10 cellular contexts compared by ENCODE assay signal in genomic region chr14:104393898-104394605, GRCh38.
A peak's percentile ranks its signal among the peaks of the same experiment; 100 is the strongest.
DNase-seq lines count a peak whose midpoint lies in the region; ATAC-seq, FAIRE-seq and TF ChIP-seq lines count a peak whose summit lies in the region.
"Had no signal": no experiment of that assay in that cellular context is flagged by ENCODE, and none has a peak within 500 bp of the region (broad histone marks: within the 10 kb centered on the region; RNA-seq: fewer than 3 reads in every experiment).

No MANE protein-coding gene starts in this region.

- H3K4me1 ChIP-seq in GM23338 (ENCODE audit: insufficient read depth): no peaks in the 10 kb centered on the region
- H3K4me1 ChIP-seq: ascending aorta, pancreas had no signal

- no peaks in the 10 kb centered on the region for H3K27me3 Mint-ChIP-seq in activated CD4-positive, alpha-beta T cell treated with anti-CD3 and anti-CD28 coated beads, Interleukin-2, amount 10 ng/mL, durations not matched to agents 7 days and 5 days
- H3K27me3 Mint-ChIP-seq in GM23338 (ENCODE audit: insufficient read depth, low read depth, poor library complexity): peaks cover 13% of the 10 kb centered on the region

- no peaks in the 10 kb centered on the region for H3K79me2 ChIP-seq in GM23338 (replicated peaks; ENCODE audit: insufficient read depth)

- ATAC-seq in HG02798 (IDR thresholded peaks at IDR 0.05; ENCODE audit: poor library complexity, unreplicated experiment): no peak
- no peak for ATAC-seq in GM23338
- no peak for ATAC-seq in GM21528 (IDR thresholded peaks at IDR 0.05; ENCODE audit: low FRiP score, unreplicated experiment)
- ATAC-seq: pancreas had no signal

- H3K36me3 Mint-ChIP-seq in activated CD4-positive, alpha-beta T cell treated with anti-CD3 and anti-CD28 coated beads, Interleukin-2, amount 10 ng/mL, durations not matched to agents 7 days and 5 days (ENCODE audit: low read depth): peaks cover 9% of the 10 kb centered on the region
- H3K36me3 Mint-ChIP-seq in GM23338 (ENCODE audit: low read depth): peaks cover 26% of the 10 kb centered on the region

- H3K27me3 ChIP-seq in GM23338 (ENCODE audit: insufficient read depth): no peaks in the 10 kb centered on the region
- H3K27me3 ChIP-seq: ascending aorta, pancreas had no signal

- H3K4me3 ChIP-seq in fibroblast of villous mesenchyme (ENCODE audit: low read depth, low read length): no peak overlapping the region
- no peak overlapping the region for H3K4me3 ChIP-seq in GM23338
- H3K4me3 ChIP-seq: ascending aorta, pancreas had no signal

- peak overlapping the region; percentile 97 for H3K27ac Mint-ChIP-seq in activated CD4-positive, alpha-beta T cell treated with anti-CD3 and anti-CD28 coated beads, Interleukin-2, amount 10 ng/mL, durations not matched to agents 7 days and 5 days
- no peak overlapping the region for H3K27ac Mint-ChIP-seq in GM23338

- H3K4me2 ChIP-seq in GM23338: no peak overlapping the region

- H2AFZ ChIP-seq in GM23338: no peak overlapping the region

- H3K9me2 ChIP-seq in GM23338 (ENCODE audit: insufficient read depth): no peaks in the 10 kb centered on the region

- no peaks in the 10 kb centered on the region for H4K20me1 ChIP-seq in GM23338 (replicated peaks; ENCODE audit: insufficient read depth)

- POLR2A ChIA-PET in activated CD4-positive, alpha-beta T cell treated with anti-CD3 and anti-CD28 coated beads, Interleukin-2, amount 10 ng/mL, durations not matched to agents 7 days and 5 days (lab: Charles Lee): no interaction called here

- DNase-seq in GM19239 (ENCODE audit: insufficient read length, low spot score) (peak; percentile 55), fibroblast of villous mesenchyme (ENCODE audit: low read depth) (peak; percentile 3), GM23338 (ENCODE audit: low spot score) (no peak), MV-4-11 (lab: John Stamatoyannopoulos, UW) (no peak)
- DNase-seq in activated CD4-positive, alpha-beta T cell treated with anti-CD3 and anti-CD28 coated beads, Interleukin-2, amount 10 ng/mL, durations not matched to agents 7 days and 5 days: peak; percentile 83
- peak in 2 of 3 experiments; percentile 23 to 52 for DNase-seq in stimulated activated CD4-positive, alpha-beta T cell treated with anti-CD3 and anti-CD28 coated beads, TNF-alpha, amount 100 ng/mL, for 24 hours (ENCODE audit: low read depth in 3 of 3)

- peak overlapping the region; percentile 40 for H3K4me3 Mint-ChIP-seq in activated CD4-positive, alpha-beta T cell treated with anti-CD3 and anti-CD28 coated beads, Interleukin-2, amount 10 ng/mL, durations not matched to agents 7 days and 5 days
- no peak overlapping the region for H3K4me3 Mint-ChIP-seq in GM23338

- no peaks in the 10 kb centered on the region for H3K36me3 ChIP-seq in GM23338 (ENCODE audit: insufficient read depth)
- H3K36me3 ChIP-seq: ascending aorta, pancreas had no signal

- CTCF ChIA-PET in activated CD4-positive, alpha-beta T cell treated with anti-CD3 and anti-CD28 coated beads, Interleukin-2, amount 10 ng/mL, durations not matched to agents 7 days and 5 days (lab: Charles Lee): interaction anchor here (0.9 kb wide), 1 partner anchor 12 kb away, joined by 3 read pairs; no protein-coding TSS in a partner anchor

- peaks cover 20% of the 10 kb centered on the region for H3K9me3 Mint-ChIP-seq in activated CD4-positive, alpha-beta T cell treated with anti-CD3 and anti-CD28 coated beads, Interleukin-2, amount 10 ng/mL, durations not matched to agents 7 days and 5 days
- peaks cover 27% of the 10 kb centered on the region for H3K9me3 Mint-ChIP-seq in GM23338

- H3F3A ChIP-seq in GM23338 (replicated peaks; ENCODE audit: low read depth): no peaks in the 10 kb centered on the region

- FAIRE-seq in GM19239 (lab: Jason Lieb, UNC): peak; percentile 14
- FAIRE-seq: pancreas had no signal

- TF ChIP-seq CTCF in fibroblast of villous mesenchyme (IDR thresholded peaks at IDR 0.05; ENCODE audit: insufficient read depth, low read depth, low read length) (no peak), GM23338 (conservative IDR thresholded peaks at IDR 0.05; ENCODE audit: low read depth in 2 of 2) (no peak)

- no peak overlapping the region for H3K27ac ChIP-seq in GM23338 (ENCODE audit: low read depth)
- H3K27ac ChIP-seq: ascending aorta, pancreas had no signal

- peaks cover 62% of the 10 kb centered on the region for H3K4me1 Mint-ChIP-seq in activated CD4-positive, alpha-beta T cell treated with anti-CD3 and anti-CD28 coated beads, Interleukin-2, amount 10 ng/mL, durations not matched to agents 7 days and 5 days
- H3K4me1 Mint-ChIP-seq in GM23338: peaks cover 8% of the 10 kb centered on the region

TF ChIP-seq in GM23338, 12 proteins besides CTCF, POLR2A, EP300 and RAD21 (continues in another document):
- no peak for TF ChIP-seq POLR2AphosphoS5 (IDR thresholded peaks at IDR 0.05; ENCODE audit: low read depth)
- TF ChIP-seq ZNF462 (CRISPR knock-in tag; IDR thresholded peaks at IDR 0.05): no peak
- TF ChIP-seq CREB1 (CRISPR knock-in tag; IDR thresholded peaks at IDR 0.05; ENCODE audit: low read depth): no peak
- TF ChIP-seq ZNF114 (CRISPR knock-in tag; IDR thresholded peaks at IDR 0.05): no peak
- no peak for TF ChIP-seq NANOG (IDR thresholded peaks at IDR 0.05; ENCODE audit: borderline replicate concordance)
- no peak for TF ChIP-seq EZH2phosphoT487 (IDR thresholded peaks at IDR 0.05; ENCODE audit: unreplicated experiment)

Comparison
In these comparisons a context has a peak if more than half of its experiments do, and no peak if none do; other contexts are left out.
1. DNase-seq: peak in GM19239 (single experiment), activated CD4-positive, alpha-beta T cell treated with anti-CD3 and anti-CD28 coated beads, Interleukin-2, amount 10 ng/mL, durations not matched to agents 7 days and 5 days (single experiment), fibroblast of villous mesenchyme (single experiment) and stimulated activated CD4-positive, alpha-beta T cell treated with anti-CD3 and anti-CD28 coated beads, TNF-alpha, amount 100 ng/mL, for 24 hours (2 of 3); none in GM23338 (single experiment) and MV-4-11 (single experiment).